ENCODE assay signal across 8 cellular contexts in the genomic region with DNA sequence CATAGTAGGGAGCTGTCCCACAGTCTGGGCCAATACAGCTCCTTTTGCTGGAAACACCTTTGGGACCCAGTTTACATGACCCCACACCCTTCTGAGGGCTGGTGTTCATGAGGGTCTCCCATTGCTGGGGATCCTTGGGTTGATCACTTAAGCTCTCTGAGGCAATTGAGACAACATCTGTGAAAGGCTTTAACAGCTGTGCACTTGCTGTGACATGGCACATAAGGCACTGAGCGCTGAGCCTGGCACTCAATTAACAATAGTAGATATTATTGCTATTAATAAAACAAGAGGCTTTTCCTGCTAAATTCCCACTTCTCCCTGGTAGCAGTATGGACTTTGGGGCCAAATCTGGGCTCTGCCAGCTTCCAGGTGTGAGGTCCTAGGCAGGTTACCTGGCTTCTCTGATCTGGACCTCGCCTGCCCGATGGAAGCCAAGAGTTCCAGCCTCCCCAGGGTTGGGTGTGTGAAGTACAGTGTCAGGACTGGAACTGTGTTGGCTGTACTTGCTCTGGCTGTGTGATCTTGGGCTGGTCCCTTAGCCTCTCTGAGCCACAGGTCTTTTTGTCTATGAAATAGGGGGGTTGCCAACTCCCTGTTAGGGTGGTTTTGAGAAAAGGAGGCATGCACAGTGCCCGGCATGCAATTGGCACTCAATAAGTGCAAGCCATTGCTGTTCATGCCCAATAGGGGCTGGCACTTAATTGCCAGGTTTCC. TPM values are rescaled to one million over a fixed set of nuclear protein-coding genes. Genes with fewer than 3 reads are reported as not detected.
A peak's percentile ranks its signal among the peaks of the same experiment; 100 is the strongest.
DNase-seq lines count a peak whose midpoint lies in the region; ATAC-seq, FAIRE-seq and TF ChIP-seq lines count a peak whose summit lies in the region.

No MANE protein-coding gene starts in this region.

- H4K20me1 ChIP-seq in fibroblast of lung (ENCODE audit: control insufficient read depth, extremely low read depth, insufficient read depth, low read length), result no peaks in the 10 kb centered on the region

- FAIRE-seq in GM12892 (lab: Jason Lieb, UNC), result no peak

- no peak overlapping the region for H2AFZ ChIP-seq in fibroblast of lung (ENCODE audit: low read length)

- TF ChIP-seq POLR2A in GM12892 (IDR thresholded peaks at IDR 0.05; ENCODE audit: low read depth, low read length), result no peak

- H3K9me3 ChIP-seq in SJSA1 (replicated peaks) (no peaks in the 10 kb centered on the region), fibroblast of lung (ENCODE audit: control insufficient read depth, insufficient read depth, low read depth, low read length) (no peaks in the 10 kb centered on the region), skeletal muscle satellite cell (replicated peaks; ENCODE audit: low read length) (no peaks in the 10 kb centered on the region)

- no peak for TF ChIP-seq CTCF in GM12875 (IDR thresholded peaks at IDR 0.05; ENCODE audit: borderline replicate concordance, insufficient read depth, low read depth, low read length)
- TF ChIP-seq CTCF in fibroblast of lung (conservative IDR thresholded peaks at IDR 0.05 in 1 of 2, IDR thresholded peaks at IDR 0.05 in 1 of 2; ENCODE audit: low read depth in 1 of 2, low read length in 2 of 2), result no peak

- H3K79me2 ChIP-seq in fibroblast of lung (ENCODE audit: control insufficient read depth, insufficient read depth, low read length), result peaks cover 77% of the 10 kb centered on the region

- H3K4me1 ChIP-seq in SJSA1 (replicated peaks) (peaks cover 83% of the 10 kb centered on the region), fibroblast of lung (ENCODE audit: control insufficient read depth, extremely low read depth, insufficient read depth, low read length) (peaks cover 44% of the 10 kb centered on the region), skeletal muscle satellite cell (ENCODE audit: control insufficient read depth, insufficient read depth, low read length) (peaks cover 78% of the 10 kb centered on the region)

- H3K9ac ChIP-seq in fibroblast of lung (ENCODE audit: insufficient read depth, low read length), result peak overlapping the region; percentile 36
- peak overlapping the region; percentile 93 for H3K9ac ChIP-seq in skeletal muscle satellite cell (ENCODE audit: low read depth, low read length)

- H3K27ac ChIP-seq in SJSA1 (peak overlapping the region; percentile 77; the same call in 1 of the 2 replicates), fibroblast of lung (ENCODE audit: insufficient read depth, low read length) (peak overlapping the region; percentile 81)

- no peak for ATAC-seq in GM18498 (IDR thresholded peaks at IDR 0.05; ENCODE audit: unreplicated experiment)

- peaks cover 35% of the 10 kb centered on the region for H3K36me3 ChIP-seq in SJSA1
- H3K36me3 ChIP-seq in fibroblast of lung (ENCODE audit: control insufficient read depth, insufficient read depth, low read length), result no peaks in the 10 kb centered on the region
- peaks cover 16% of the 10 kb centered on the region for H3K36me3 ChIP-seq in skeletal muscle satellite cell (ENCODE audit: insufficient read depth, low read length)

- peak overlapping the region; percentile 72 for H3K4me2 ChIP-seq in fibroblast of lung (ENCODE audit: extremely low read depth, insufficient read depth, low read length)
- H3K4me2 ChIP-seq in skeletal muscle satellite cell (ENCODE audit: low read length), result peak overlapping the region; percentile 98

- H3K27me3 ChIP-seq in SJSA1 (replicated peaks) (no peaks in the 10 kb centered on the region), fibroblast of lung (ENCODE audit: control insufficient read depth, insufficient read depth, low read length) (no peaks in the 10 kb centered on the region), skeletal muscle satellite cell (ENCODE audit: control insufficient read depth, insufficient read depth, low read length) (no peaks in the 10 kb centered on the region)

- DNase-seq in SJSA1 (ENCODE audit: low read depth in 1 of 2, low spot score in 2 of 2) (no peak), fibroblast of lung (ENCODE audit: low read depth in 2 of 2) (no peak), putamen (ENCODE audit: low spot score) (no peak), GM12892 (ENCODE audit: insufficient read length) (no peak)
- no peak for DNase-seq in stimulated activated CD4-positive, alpha-beta T cell treated with anti-CD3 and anti-CD28 coated beads, Interleukin-4, amount 100 ng/mL, for 1 hour

- H3K4me3 ChIP-seq in GM12875 (ENCODE audit: low read depth, low read length), result peak overlapping the region; percentile 95
- peak overlapping the region; percentile 9; the same call in 1 of the 2 replicates for H3K4me3 ChIP-seq in SJSA1
- peak overlapping the region in 2 of 4 experiments; percentile 5 to 95 for H3K4me3 ChIP-seq in fibroblast of lung (replicated peaks in 1 of 4; ENCODE audit: control extremely low read depth in 1 of 4, insufficient read depth in 1 of 4, low read depth in 3 of 4, low read length in 4 of 4)
- peak overlapping the region; percentile 87 for H3K4me3 ChIP-seq in skeletal muscle satellite cell (ENCODE audit: low read length)

RNA-seq across cellular contexts. Expression of a gene that starts 3.1 kb away (rescaled TPM):
- total RNA-seq in SJSA1 (2014; rRNA removed; shearing (Covaris generic)), result 13.0 and 20.5 TPM in 2 replicates
- total RNA-seq in fibroblast of lung, result 7.4 and 18.0 TPM in 2 replicates
- 29.2 and 32.0 TPM in 2 replicates for polyA plus RNA-seq in fibroblast of lung
- polyA plus RNA-seq in fibroblast of lung (2012), result 21.3 and 28.0 TPM in 2 replicates
- 52.3 and 55.9 TPM in 2 replicates for polyA minus RNA-seq in fibroblast of lung (ENCODE audit: low replicate concordance)
- 62.6 and 84.1 TPM in 2 replicates for total RNA-seq in skeletal muscle satellite cell (2012; rRNA removed)
- polyA plus RNA-seq in GM12892 (2012; ENCODE audit: missing spikeins), result 15.8 TPM

RNA-seq across cellular contexts. Expression of a gene that starts 39.9 kb away (rescaled TPM):
- total RNA-seq in SJSA1 (2014; rRNA removed; shearing (Covaris generic)), result 1.8 and 8.5 TPM in 2 replicates
- total RNA-seq in fibroblast of lung, result 3.8 and 4.1 TPM in 2 replicates
- polyA plus RNA-seq in fibroblast of lung, result 2.6 and 3.4 TPM in 2 replicates
- 3.9 and 7.2 TPM in 2 replicates for polyA plus RNA-seq in fibroblast of lung (2012)
- polyA minus RNA-seq in fibroblast of lung (ENCODE audit: low replicate concordance), result 3.1 and 3.4 TPM in 2 replicates
- total RNA-seq in skeletal muscle satellite cell (2012; rRNA removed), result 7.0 and 9.4 TPM in 2 replicates
- 1.3 TPM for polyA plus RNA-seq in GM12892 (2012; ENCODE audit: missing spikeins)
